ENCODE assay signal across 25 cellular contexts in genomic region chr20:16220826-16221225, GRCh38.
A peak's percentile ranks its signal among the peaks of the same experiment; 100 is the strongest.
DNase-seq lines count a peak whose midpoint lies in the region; ATAC-seq, FAIRE-seq and TF ChIP-seq lines count a peak whose summit lies in the region.
"Had no signal": no experiment of that assay in that cellular context is flagged by ENCODE, and none has a peak within 500 bp of the region (broad histone marks: within the 10 kb centered on the region; RNA-seq: fewer than 3 reads in every experiment).

No MANE protein-coding gene starts in this region.

- H3K27ac ChIP-seq in HepG2 (ENCODE audit: extremely low read length, insufficient read depth, low read length) (no peak overlapping the region), right lobe of liver (no peak overlapping the region), K562 (ENCODE audit: extremely low read depth, low read depth, low read length) (no peak overlapping the region), endodermal cell (ENCODE audit: low read depth, low read length) (no peak overlapping the region), aorta (ENCODE audit: low read depth in 1 of 2, low read length in 2 of 2) (no peak overlapping the region)
- H3K27ac ChIP-seq: 22Rv1, BLaER1 had no signal

- peaks cover 8% of the 10 kb centered on the region for H3K4me1 Mint-ChIP-seq in endodermal cell
- H3K4me1 Mint-ChIP-seq: CD14-positive monocyte; CD4-positive, alpha-beta memory T cell; CD4-positive, CD25-positive, alpha-beta regulatory T cell; CD8-positive, alpha-beta memory T cell had no signal

- CTCF ChIA-PET in HepG2 (lab: Yijun Ruan, JAX; ENCODE audit: low intra/inter-chr PET ratio, low total read pairs), result no interaction called here
- CTCF ChIA-PET in K562 (lab: Yijun Ruan, JAX; ENCODE audit: low intra/inter-chr PET ratio), result no interaction called here

- H3K36me3 ChIP-seq in HepG2 (replicated peaks in 1 of 2; ENCODE audit: control insufficient read depth in 1 of 2, insufficient read depth in 2 of 2, low read length in 2 of 2) (no peaks in the 10 kb centered on the region), right lobe of liver (no peaks in the 10 kb centered on the region), K562 (ENCODE audit: control insufficient read depth, insufficient read depth, low read length) (no peaks in the 10 kb centered on the region), endodermal cell (ENCODE audit: control insufficient read depth, insufficient read depth, low read length) (no peaks in the 10 kb centered on the region), aorta (ENCODE audit: control insufficient read depth in 1 of 2, insufficient read depth in 2 of 2, low read length in 1 of 2) (no peaks in the 10 kb centered on the region)
- H3K36me3 ChIP-seq: BE2C, BLaER1 had no signal

- in situ Hi-C loops in HepG2 (cut with HindIII; ENCODE audit: extremely low pct_ligation_motif_present, low pct_unique_long_range_greater_than_20kb) (no loop called here), K562 (cut with MboI) (no loop called here)

- WGBS in HepG2 (ENCODE audit: low lambda C conversion rate), result 64% methylated on average over 4 of the region's 4 CpGs
- 73% methylated on average over 4 of the region's 4 CpGs for WGBS in right lobe of liver (ENCODE audit: insufficient coverage, low coverage, low lambda C conversion rate, missing lambda C conversion rate)
- WGBS in K562 (ENCODE audit: insufficient coverage, low coverage, missing lambda C conversion rate), result 17% methylated on average over 4 of the region's 4 CpGs
- WGBS in endodermal cell (ENCODE audit: insufficient coverage in 1 of 2, insufficient read length in 1 of 2), 2 experiments, result 88 to 91% methylated on average over 3 of the region's 4 CpGs
- WGBS in aorta, 2 donors, result 78 to 85% methylated on average over 4 of the region's 4 CpGs

- H4K20me1 ChIP-seq in HepG2 (ENCODE audit: insufficient read depth, low read length), result no peaks in the 10 kb centered on the region
- no peaks in the 10 kb centered on the region for H4K20me1 ChIP-seq in K562 (replicated peaks; ENCODE audit: control insufficient read depth, insufficient read depth, low read length)
- H4K20me1 ChIP-seq: BLaER1 had no signal

- no peak overlapping the region for H3K4me2 ChIP-seq in HepG2 (ENCODE audit: low read depth, low read length)
- no peak overlapping the region for H3K4me2 ChIP-seq in K562 (ENCODE audit: insufficient read depth, low read length)
- H3K4me2 ChIP-seq: BLaER1 had no signal

- H3K27me3 Mint-ChIP-seq in endodermal cell (ENCODE audit: insufficient read depth), result peaks cover 22% of the 10 kb centered on the region
- H3K27me3 Mint-ChIP-seq: CD4-positive, alpha-beta memory T cell; CD4-positive, CD25-positive, alpha-beta regulatory T cell had no signal

- peaks cover 14% of the 10 kb centered on the region for H3K9me3 Mint-ChIP-seq in endodermal cell

- no peak for TF ChIP-seq CTCF in HepG2 (CRISPR knock-in tag; IDR thresholded peaks at IDR 0.05)
- TF ChIP-seq CTCF in right lobe of liver (IDR thresholded peaks at IDR 0.05), result no peak
- TF ChIP-seq CTCF in K562 (IDR thresholded peaks at IDR 0.05 in 2 of 3, conservative IDR thresholded peaks at IDR 0.05 in 1 of 3; ENCODE audit: insufficient read depth in 2 of 3, low read depth in 1 of 3, low read length in 3 of 3), result no peak
- no peak for TF ChIP-seq CTCF in endodermal cell (conservative IDR thresholded peaks at IDR 0.05)

- intact Hi-C loops in HepG2 (cut with micrococcal nuclease; ENCODE audit: unreplicated experiment) (no loop called here), right lobe of liver (cut with DNase I) (no loop called here), K562 (cut with micrococcal nuclease) (no loop called here), aorta (cut with DNase I) (no loop called here)

- H3K79me2 ChIP-seq in HepG2 (ENCODE audit: insufficient read depth, low read length), result no peaks in the 10 kb centered on the region
- H3K79me2 ChIP-seq in K562 (ENCODE audit: control insufficient read depth, insufficient read depth, low read length), result no peaks in the 10 kb centered on the region

- H3K4me3 ChIP-seq in HepG2 (replicated peaks in 1 of 3; ENCODE audit: insufficient read depth in 1 of 3, low read depth in 2 of 3, low read length in 3 of 3), result no peak overlapping the region
- H3K4me3 ChIP-seq in right lobe of liver, result no peak overlapping the region
- H3K4me3 ChIP-seq in K562, result no peak overlapping the region
- H3K4me3 ChIP-seq in endodermal cell (ENCODE audit: low read length), result peak overlapping the region; percentile 47
- H3K4me3 ChIP-seq in aorta (ENCODE audit: low read length in 2 of 2), result no peak overlapping the region
- H3K4me3 ChIP-seq: BLaER1, GM12878 had no signal

- H3K36me3 Mint-ChIP-seq in endodermal cell (ENCODE audit: low read depth), result peaks cover 5% of the 10 kb centered on the region
- H3K36me3 Mint-ChIP-seq: CD14-positive monocyte; CD4-positive, alpha-beta memory T cell; CD4-positive, CD25-positive, alpha-beta regulatory T cell; CD8-positive, alpha-beta memory T cell had no signal

- H3K27me3 ChIP-seq in HepG2 (ENCODE audit: control insufficient read depth in 1 of 2, insufficient read depth in 2 of 2, low read length in 2 of 2) (no peaks in the 10 kb centered on the region), right lobe of liver (no peaks in the 10 kb centered on the region), K562 (ENCODE audit: control insufficient read depth in 2 of 2, insufficient read depth in 2 of 2, low read length in 2 of 2) (no peaks in the 10 kb centered on the region), endodermal cell (ENCODE audit: control insufficient read depth, insufficient read depth, low read length, poor library complexity, severe bottlenecking) (peaks cover 13% of the 10 kb centered on the region), aorta (ENCODE audit: control insufficient read depth in 1 of 2, insufficient read depth in 2 of 2, low read length in 1 of 2) (no peaks in the 10 kb centered on the region)
- H3K27me3 ChIP-seq: BE2C, BLaER1 had no signal

- no peak for FAIRE-seq in HepG2 (lab: Jason Lieb, UNC)
- no peak for FAIRE-seq in K562 (lab: Jason Lieb, UNC)
- FAIRE-seq: GM12878, GM12892, GM18507 had no signal

- POLR2A ChIA-PET in HepG2 (lab: Yijun Ruan, JAX) (no interaction called here), K562 (lab: Yijun Ruan, JAX) (no interaction called here)

- TF ChIP-seq EP300 in HepG2 (IDR thresholded peaks at IDR 0.05; ENCODE audit: low read depth in 2 of 2, low read length in 2 of 2) (no peak), HepG2 (CRISPR knock-in tag; IDR thresholded peaks at IDR 0.05; ENCODE audit: borderline replicate concordance) (no peak), K562 (IDR thresholded peaks at IDR 0.05; ENCODE audit: low read length) (no peak)

- no peaks in the 10 kb centered on the region for H3K9me1 ChIP-seq in K562 (ENCODE audit: control insufficient read depth, insufficient read depth, low read length)

- BruUV-seq in HepG2 (replicated peaks; lab: Mats Ljungman, UMichigan), result no TSS peak
- BruUV-seq in K562 (replicated peaks; lab: Mats Ljungman, UMichigan), result no TSS peak

- no peak overlapping the region for H3K4me3 Mint-ChIP-seq in endodermal cell
- H3K4me3 Mint-ChIP-seq: CD14-positive monocyte; CD4-positive, alpha-beta memory T cell; CD4-positive, CD25-positive, alpha-beta regulatory T cell; CD8-positive, alpha-beta memory T cell had no signal

- H3K9me3 ChIP-seq in HepG2 (ENCODE audit: low read length), result peaks cover 5% of the 10 kb centered on the region; the same call in 1 of the 2 replicates
- H3K9me3 ChIP-seq in right lobe of liver, result no peaks in the 10 kb centered on the region
- H3K9me3 ChIP-seq in K562 (replicated peaks; ENCODE audit: control insufficient read depth, insufficient read depth, low read depth, low read length), result no peaks in the 10 kb centered on the region
- H3K9me3 ChIP-seq in endodermal cell (ENCODE audit: control insufficient read depth, low read length), result peaks cover 17% of the 10 kb centered on the region
- peaks cover 1% of the 10 kb centered on the region for H3K9me3 ChIP-seq in aorta (ENCODE audit: control insufficient read depth, low read length)

- H3K9ac ChIP-seq in HepG2 (ENCODE audit: insufficient read depth, low read depth, low read length) (no peak overlapping the region), K562 (ENCODE audit: insufficient read depth in 1 of 2, low read depth in 2 of 2, low read length in 2 of 2) (no peak overlapping the region), endodermal cell (ENCODE audit: extremely low read depth, low read length, poor library complexity, severe bottlenecking) (no peak overlapping the region)
- H3K9ac ChIP-seq: BLaER1 had no signal

- no peak overlapping the region for H3K27ac Mint-ChIP-seq in endodermal cell
- H3K27ac Mint-ChIP-seq: CD14-positive monocyte; CD4-positive, alpha-beta memory T cell; CD4-positive, CD25-positive, alpha-beta regulatory T cell; CD8-positive, alpha-beta memory T cell had no signal

- TF ChIP-seq RAD21 in HepG2 (CRISPR knock-in tag; IDR thresholded peaks at IDR 0.05) (no peak), K562 (CRISPR knock-in tag; conservative IDR thresholded peaks at IDR 0.05 in 1 of 2, IDR thresholded peaks at IDR 0.05 in 1 of 2) (no peak)

- H3K4me1 ChIP-seq in HepG2 (ENCODE audit: insufficient read depth, low read length) (no peaks in the 10 kb centered on the region), right lobe of liver (no peaks in the 10 kb centered on the region), K562 (replicated peaks in 1 of 2; ENCODE audit: control insufficient read depth in 2 of 2, insufficient read depth in 2 of 2, low read length in 2 of 2) (no peaks in the 10 kb centered on the region), endodermal cell (ENCODE audit: control insufficient read depth, insufficient read depth, low read length) (peaks cover 5% of the 10 kb centered on the region), aorta (ENCODE audit: control insufficient read depth in 1 of 2, insufficient read depth in 2 of 2, low read length in 2 of 2) (no peaks in the 10 kb centered on the region)
- H3K4me1 ChIP-seq: BLaER1 had no signal

- TF ChIP-seq POLR2A in HepG2 (IDR thresholded peaks at IDR 0.05; ENCODE audit: insufficient read depth in 1 of 2, low read depth in 2 of 2, low read length in 2 of 2), result no peak
- TF ChIP-seq POLR2A in right lobe of liver (IDR thresholded peaks at IDR 0.05), result no peak
- no peak for TF ChIP-seq POLR2A in K562 (conservative IDR thresholded peaks at IDR 0.05)

- ATAC-seq in HepG2 (no peak), right lobe of liver (no peak), K562 (no peak), aorta (ENCODE audit: low FRiP score) (no peak), GM21390 (IDR thresholded peaks at IDR 0.05; ENCODE audit: unreplicated experiment) (no peak)
- ATAC-seq: GM12878 had no signal

- no peak overlapping the region for H2AFZ ChIP-seq in HepG2 (ENCODE audit: low read length)
- no peak overlapping the region for H2AFZ ChIP-seq in K562 (ENCODE audit: low read depth, low read length)

- no peak for DNase-seq in HepG2 (ENCODE audit: low spot score)
- no peak for DNase-seq in right lobe of liver
- DNase-seq in K562 (ENCODE audit: extremely low read depth in 1 of 4, low spot score in 3 of 4), result no peak
- DNase-seq in endodermal cell, result no peak
- no peak for DNase-seq in aorta
- DNase-seq: ACHN; BE2C; C1 segment of cervical spinal cord; CD4-positive, alpha-beta memory T cell; CD4-positive, CD25-positive, alpha-beta regulatory T cell; CD8-positive, alpha-beta memory T cell; COR-L47; DMS153; DMS53; DMS79; DND-41; EL; GDM1 had no signal

TF ChIP-seq in HepG2, 621 proteins besides CTCF, POLR2A, EP300 and RAD21 (continues in another document):
- no peak for TF ChIP-seq ZNF660 (CRISPR knock-in tag; IDR thresholded peaks at IDR 0.05; ENCODE audit: borderline replicate concordance, low read depth)

Comparison
In these comparisons a context has a peak if more than half of its experiments do, and no peak if none do; other contexts are left out.
1. Of the 241 proteins assayed by ChIP-seq in both HepG2 and K562: peak only in HepG2: none; only in K562: none; in both: ZNF12; in neither: 240.